8 cellular contexts compared by ENCODE assay signal in the genomic region with DNA sequence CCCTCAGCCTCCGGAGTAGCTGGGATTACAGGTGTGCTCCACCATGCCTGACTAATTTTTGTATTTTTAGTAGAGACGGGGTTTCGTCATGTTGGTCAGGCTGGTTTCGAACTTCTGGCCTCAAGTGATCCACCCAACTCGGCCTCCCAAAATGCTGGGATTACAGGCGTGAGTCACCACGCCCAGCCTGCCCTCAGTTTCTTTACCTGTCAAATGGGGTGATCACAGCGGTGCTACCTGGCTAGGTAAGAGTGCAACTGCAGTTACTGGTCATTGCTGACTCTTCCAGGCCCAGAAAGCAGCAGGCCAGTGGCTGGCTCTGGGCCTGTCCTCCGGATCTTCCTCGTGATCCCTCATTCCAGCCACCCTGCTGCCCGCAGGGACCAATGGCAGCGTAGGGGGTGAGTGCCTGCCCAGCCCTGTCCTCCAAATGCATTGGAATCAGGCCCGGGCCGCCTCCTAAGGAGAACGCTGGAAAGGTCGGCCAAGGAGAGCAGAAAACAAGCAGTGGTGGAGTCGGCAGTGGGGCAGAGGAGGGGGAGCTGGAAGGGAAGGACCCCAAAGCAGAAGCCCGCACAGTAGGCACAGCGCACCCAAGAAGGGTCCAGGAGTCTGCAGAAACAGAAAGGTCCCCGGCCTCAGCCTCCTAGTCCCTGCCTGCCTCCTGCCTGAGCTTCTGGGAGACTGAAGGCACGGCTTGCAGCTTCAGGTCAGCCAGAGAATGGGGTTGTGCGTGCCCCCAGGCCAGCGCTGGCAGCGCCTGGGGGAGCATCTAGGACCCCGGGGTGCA.
A peak's percentile ranks its signal among the peaks of the same experiment; 100 is the strongest.
DNase-seq lines count a peak whose midpoint lies in the region; ATAC-seq lines count a peak whose summit lies in the region.

No MANE protein-coding gene starts in this region.

- peak overlapping the region; percentile 53 for H3K27ac Mint-ChIP-seq in stimulated activated memory B cell treated with anti-CD40 and anti-IgM and Interleukin-4, amounts not matched to agents 10 μg/mL and 1 μg/mL and 100 μg/mL, for 72 hours

- peaks cover 14% of the 10 kb centered on the region for H3K27me3 Mint-ChIP-seq in stimulated activated memory B cell treated with anti-CD40 and anti-IgM and Interleukin-4, amounts not matched to agents 10 μg/mL and 1 μg/mL and 100 μg/mL, for 72 hours

- peaks cover 45% of the 10 kb centered on the region for H3K4me1 Mint-ChIP-seq in stimulated activated memory B cell treated with anti-CD40 and anti-IgM and Interleukin-4, amounts not matched to agents 10 μg/mL and 1 μg/mL and 100 μg/mL, for 72 hours

- H3K4me3 ChIP-seq in HUES6 (ENCODE audit: low read depth, low read length) = peak overlapping the region; percentile 80
- peak overlapping the region; percentile 65 for H3K4me3 ChIP-seq in iPS-15b (ENCODE audit: low read depth, low read length)

- H3K36me3 Mint-ChIP-seq in stimulated activated memory B cell treated with anti-CD40 and anti-IgM and Interleukin-4, amounts not matched to agents 10 μg/mL and 1 μg/mL and 100 μg/mL, for 72 hours = no peaks in the 10 kb centered on the region

- no peak for ATAC-seq in stimulated activated memory B cell treated with anti-CD40 and anti-IgM and Interleukin-4, amounts not matched to agents 10 μg/mL and 1 μg/mL and 100 μg/mL, for 72 hours
- ATAC-seq in HG03457 (IDR thresholded peaks at IDR 0.05; ENCODE audit: unreplicated experiment) (no peak), GM18868 (IDR thresholded peaks at IDR 0.05; ENCODE audit: unreplicated experiment) (no peak), HG02610 (IDR thresholded peaks at IDR 0.05; ENCODE audit: unreplicated experiment) (no peak)

- DNase-seq in astrocyte of the hippocampus (ENCODE audit: low read depth, low spot score) (peak; percentile 19), NCI-H2081 (lab: John Stamatoyannopoulos, UW) (no peak)

- peak overlapping the region; percentile 88 for H3K4me3 Mint-ChIP-seq in stimulated activated memory B cell treated with anti-CD40 and anti-IgM and Interleukin-4, amounts not matched to agents 10 μg/mL and 1 μg/mL and 100 μg/mL, for 72 hours

- H3K9ac ChIP-seq in HUES6 (ENCODE audit: low read length) (peak overlapping the region; percentile 43), iPS-15b (ENCODE audit: low read depth, low read length) (no peak overlapping the region)

- peaks cover 19% of the 10 kb centered on the region for H3K27me3 ChIP-seq in HUES6 (ENCODE audit: control insufficient read depth, insufficient read depth, low read length)
- peaks cover 19% of the 10 kb centered on the region for H3K27me3 ChIP-seq in iPS-15b (ENCODE audit: control insufficient read depth, insufficient read depth, low read length)

- no peaks in the 10 kb centered on the region for H3K9me3 Mint-ChIP-seq in stimulated activated memory B cell treated with anti-CD40 and anti-IgM and Interleukin-4, amounts not matched to agents 10 μg/mL and 1 μg/mL and 100 μg/mL, for 72 hours

- H3K36me3 ChIP-seq in HUES6 (ENCODE audit: control insufficient read depth, insufficient read depth, low read length) (no peaks in the 10 kb centered on the region), iPS-15b (ENCODE audit: control insufficient read depth, insufficient read depth, low read length) (no peaks in the 10 kb centered on the region)

- no peak overlapping the region for H3K27ac ChIP-seq in HUES6 (ENCODE audit: low read depth, low read length)

- H3K9me3 ChIP-seq in HUES6 (ENCODE audit: control insufficient read depth, insufficient read depth, low read depth, low read length) (no peaks in the 10 kb centered on the region), iPS-15b (ENCODE audit: control insufficient read depth, insufficient read depth, low read length) (no peaks in the 10 kb centered on the region)

- H3K4me1 ChIP-seq in HUES6 (ENCODE audit: control insufficient read depth, insufficient read depth, low read length) (peaks cover 18% of the 10 kb centered on the region), iPS-15b (ENCODE audit: control insufficient read depth, insufficient read depth, low read length) (no peaks in the 10 kb centered on the region)
